Comparison of ENCODE assay signal across 1 cellular context in the genomic region with DNA sequence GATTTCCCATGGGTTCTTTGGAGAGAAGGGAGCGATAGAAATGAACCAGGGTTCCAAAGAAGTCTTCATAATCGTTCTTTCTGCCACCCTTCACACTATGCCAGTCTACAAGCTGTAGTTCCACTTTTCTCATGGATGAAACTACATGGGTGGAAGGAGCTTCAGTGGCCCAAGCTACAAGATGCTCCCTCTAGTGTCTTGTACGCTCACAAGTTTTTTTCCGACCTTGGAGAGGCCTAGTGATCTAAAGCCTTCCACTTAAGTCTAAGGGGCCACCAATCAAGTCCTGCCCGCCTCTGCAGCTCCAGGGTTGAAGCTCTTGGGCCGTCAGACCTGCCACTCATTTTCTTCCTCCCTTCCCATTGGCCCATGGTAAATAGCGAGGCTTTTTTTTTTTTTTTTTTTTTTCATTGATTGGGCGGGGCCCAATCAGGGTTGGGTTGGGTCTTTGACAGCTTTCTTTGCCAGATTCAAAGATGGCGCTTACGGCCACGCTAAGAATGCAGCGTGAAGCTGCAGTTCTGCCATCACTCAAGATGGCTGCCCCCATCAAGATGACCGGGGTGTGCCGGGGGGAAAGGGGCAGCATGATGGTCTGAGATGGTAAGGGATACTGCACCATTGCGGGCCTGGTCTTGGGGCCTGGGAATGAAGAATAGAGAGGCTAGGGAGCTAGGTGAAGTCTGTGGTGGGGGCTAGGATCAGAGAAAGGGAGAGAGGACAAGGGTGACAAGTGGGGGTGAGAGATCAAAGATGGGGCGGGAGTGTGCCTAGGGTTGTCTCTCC.
TF ChIP-seq lines count a peak whose summit lies in the region.

Gene TOMM40L (plus strand): TSS at position 527 of the 786 bp plus-strand sequence. CDS start 430 bp downstream, outside the sequence.

TF ChIP-seq in K562, 482 proteins besides CTCF, POLR2A, EP300 and RAD21 (continued from another document and continues in another):
- peak; percentile 97 for TF ChIP-seq NKRF (IDR thresholded peaks at IDR 0.05; ENCODE audit: borderline replicate concordance)
- TF ChIP-seq XRCC3 (IDR thresholded peaks at IDR 0.05): no peak
- TF ChIP-seq ZNF584 (CRISPR knock-in tag; IDR thresholded peaks at IDR 0.05; ENCODE audit: low read depth): no peak
- no peak for TF ChIP-seq ZNF75A (CRISPR knock-in tag; IDR thresholded peaks at IDR 0.05)
- TF ChIP-seq STAG1 (CRISPR knock-in tag; IDR thresholded peaks at IDR 0.05; ENCODE audit: borderline replicate concordance): no peak
- 0 out of 2 replicates have a peak, but pooled peaks have one; percentile 58 for TF ChIP-seq SMAD3 (CRISPR knock-in tag; conservative IDR thresholded peaks at IDR 0.05)
- TF ChIP-seq CREM (IDR thresholded peaks at IDR 0.05; ENCODE audit: low read depth): peak; percentile 63; the same call in 1 of the 2 replicates
- TF ChIP-seq RCOR1 (IDR thresholded peaks at IDR 0.05; ENCODE audit: borderline replicate concordance in 1 of 2, low read depth in 2 of 2, low read length in 2 of 2): 0 out of 4 replicates have a peak, but pooled peaks of 1 of the 2 experiments have one; percentile 13
- 0 out of 2 replicates have a peak, but pooled peaks have one; percentile 24 for TF ChIP-seq LEF1 (IDR thresholded peaks at IDR 0.05)
- peak; percentile 83 for TF ChIP-seq ZNF644 (tag; IDR thresholded peaks at IDR 0.05; ENCODE audit: low read depth)
- no peak for TF ChIP-seq ZNF124 (CRISPR knock-in tag; IDR thresholded peaks at IDR 0.05)
- no peak for TF ChIP-seq SFPQ (IDR thresholded peaks at IDR 0.05; ENCODE audit: low read depth, low read length)
- no peak for TF ChIP-seq CHAMP1 (IDR thresholded peaks at IDR 0.05)
- no peak for TF ChIP-seq ZEB2 (IDR thresholded peaks at IDR 0.05)
- TF ChIP-seq SRSF1 (IDR thresholded peaks at IDR 0.05; ENCODE audit: low read depth, low read length): no peak
- TF ChIP-seq CEBPG (CRISPR knock-in tag; IDR thresholded peaks at IDR 0.05): no peak
- no peak for TF ChIP-seq CEBPG (tag; conservative IDR thresholded peaks at IDR 0.05 in 1 of 2, IDR thresholded peaks at IDR 0.05 in 1 of 2)
- peak; percentile 66 for TF ChIP-seq SP1 (CRISPR knock-in tag; IDR thresholded peaks at IDR 0.05)
- peak; percentile 89 for TF ChIP-seq ESRRA (IDR thresholded peaks at IDR 0.05; ENCODE audit: borderline replicate concordance, low read depth)
- TF ChIP-seq PHF20 (IDR thresholded peaks at IDR 0.05; ENCODE audit: partially characterized antibody): peak; percentile 66
- no peak for TF ChIP-seq ZSCAN32 (CRISPR knock-in tag; IDR thresholded peaks at IDR 0.05)
- no peak for TF ChIP-seq RFX5 (IDR thresholded peaks at IDR 0.05; ENCODE audit: low read depth, low read length)
- TF ChIP-seq, protein P1, sequence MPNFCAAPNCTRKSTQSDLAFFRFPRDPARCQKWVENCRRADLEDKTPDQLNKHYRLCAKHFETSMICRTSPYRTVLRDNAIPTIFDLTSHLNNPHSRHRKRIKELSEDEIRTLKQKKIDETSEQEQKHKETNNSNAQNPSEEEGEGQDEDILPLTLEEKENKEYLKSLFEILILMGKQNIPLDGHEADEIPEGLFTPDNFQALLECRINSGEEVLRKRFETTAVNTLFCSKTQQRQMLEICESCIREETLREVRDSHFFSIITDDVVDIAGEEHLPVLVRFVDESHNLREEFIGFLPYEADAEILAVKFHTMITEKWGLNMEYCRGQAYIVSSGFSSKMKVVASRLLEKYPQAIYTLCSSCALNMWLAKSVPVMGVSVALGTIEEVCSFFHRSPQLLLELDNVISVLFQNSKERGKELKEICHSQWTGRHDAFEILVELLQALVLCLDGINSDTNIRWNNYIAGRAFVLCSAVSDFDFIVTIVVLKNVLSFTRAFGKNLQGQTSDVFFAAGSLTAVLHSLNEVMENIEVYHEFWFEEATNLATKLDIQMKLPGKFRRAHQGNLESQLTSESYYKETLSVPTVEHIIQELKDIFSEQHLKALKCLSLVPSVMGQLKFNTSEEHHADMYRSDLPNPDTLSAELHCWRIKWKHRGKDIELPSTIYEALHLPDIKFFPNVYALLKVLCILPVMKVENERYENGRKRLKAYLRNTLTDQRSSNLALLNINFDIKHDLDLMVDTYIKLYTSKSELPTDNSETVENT (CRISPR knock-in tag; IDR thresholded peaks at IDR 0.05): no peak
- peak; percentile 93 for TF ChIP-seq SAP30 (IDR thresholded peaks at IDR 0.05; ENCODE audit: borderline replicate concordance, insufficient read depth, low read depth, low read length, poor library complexity, severe bottlenecking)
- TF ChIP-seq RBBP5 (IDR thresholded peaks at IDR 0.05; ENCODE audit: borderline replicate concordance, insufficient read depth, low read length, poor library complexity, severe bottlenecking): peak; percentile 37
- TF ChIP-seq CBFA2T2 (conservative IDR thresholded peaks at IDR 0.05): no peak
- no peak for TF ChIP-seq CHCHD3 (CRISPR knock-in tag; IDR thresholded peaks at IDR 0.05)
- no peak for TF ChIP-seq POU5F1 (IDR thresholded peaks at IDR 0.05; ENCODE audit: borderline replicate concordance, low read depth, low read length, partially characterized antibody)
- TF ChIP-seq ZNF384 (IDR thresholded peaks at IDR 0.05; ENCODE audit: low read depth, low read length): peak; percentile 100
- TF ChIP-seq FOS (IDR thresholded peaks at IDR 0.05; ENCODE audit: extremely low read depth, insufficient read length): peak; percentile 90
- no peak for TF ChIP-seq OTX1 (CRISPR knock-in tag; IDR thresholded peaks at IDR 0.05)
- TF ChIP-seq DACH1 (IDR thresholded peaks at IDR 0.05; ENCODE audit: partially characterized antibody): no peak
- peak; percentile 77 for TF ChIP-seq DIDO1 (tag; IDR thresholded peaks at IDR 0.05; ENCODE audit: low read depth)
- 0 out of 2 replicates have a peak, but pooled peaks have one; percentile 22 for TF ChIP-seq DEAF1 (CRISPR knock-in tag; IDR thresholded peaks at IDR 0.05)
- no peak for TF ChIP-seq TFAM (CRISPR knock-in tag; conservative IDR thresholded peaks at IDR 0.05)
- TF ChIP-seq ZNF511 (CRISPR knock-in tag; IDR thresholded peaks at IDR 0.05): peak; percentile 36; the same call in 1 of the 2 replicates
- TF ChIP-seq ZFX (CRISPR knock-in tag; IDR thresholded peaks at IDR 0.05): peak; percentile 67
- TF ChIP-seq ZNF436 (CRISPR knock-in tag; IDR thresholded peaks at IDR 0.05): no peak
- TF ChIP-seq ELF4 (CRISPR knock-in tag; IDR thresholded peaks at IDR 0.05): peak; percentile 69; the same call in 1 of the 2 replicates
- TF ChIP-seq KLF16 (IDR thresholded peaks at IDR 0.05): 0 out of 2 replicates have a peak, but pooled peaks have one; percentile 23
- TF ChIP-seq, protein P2, sequence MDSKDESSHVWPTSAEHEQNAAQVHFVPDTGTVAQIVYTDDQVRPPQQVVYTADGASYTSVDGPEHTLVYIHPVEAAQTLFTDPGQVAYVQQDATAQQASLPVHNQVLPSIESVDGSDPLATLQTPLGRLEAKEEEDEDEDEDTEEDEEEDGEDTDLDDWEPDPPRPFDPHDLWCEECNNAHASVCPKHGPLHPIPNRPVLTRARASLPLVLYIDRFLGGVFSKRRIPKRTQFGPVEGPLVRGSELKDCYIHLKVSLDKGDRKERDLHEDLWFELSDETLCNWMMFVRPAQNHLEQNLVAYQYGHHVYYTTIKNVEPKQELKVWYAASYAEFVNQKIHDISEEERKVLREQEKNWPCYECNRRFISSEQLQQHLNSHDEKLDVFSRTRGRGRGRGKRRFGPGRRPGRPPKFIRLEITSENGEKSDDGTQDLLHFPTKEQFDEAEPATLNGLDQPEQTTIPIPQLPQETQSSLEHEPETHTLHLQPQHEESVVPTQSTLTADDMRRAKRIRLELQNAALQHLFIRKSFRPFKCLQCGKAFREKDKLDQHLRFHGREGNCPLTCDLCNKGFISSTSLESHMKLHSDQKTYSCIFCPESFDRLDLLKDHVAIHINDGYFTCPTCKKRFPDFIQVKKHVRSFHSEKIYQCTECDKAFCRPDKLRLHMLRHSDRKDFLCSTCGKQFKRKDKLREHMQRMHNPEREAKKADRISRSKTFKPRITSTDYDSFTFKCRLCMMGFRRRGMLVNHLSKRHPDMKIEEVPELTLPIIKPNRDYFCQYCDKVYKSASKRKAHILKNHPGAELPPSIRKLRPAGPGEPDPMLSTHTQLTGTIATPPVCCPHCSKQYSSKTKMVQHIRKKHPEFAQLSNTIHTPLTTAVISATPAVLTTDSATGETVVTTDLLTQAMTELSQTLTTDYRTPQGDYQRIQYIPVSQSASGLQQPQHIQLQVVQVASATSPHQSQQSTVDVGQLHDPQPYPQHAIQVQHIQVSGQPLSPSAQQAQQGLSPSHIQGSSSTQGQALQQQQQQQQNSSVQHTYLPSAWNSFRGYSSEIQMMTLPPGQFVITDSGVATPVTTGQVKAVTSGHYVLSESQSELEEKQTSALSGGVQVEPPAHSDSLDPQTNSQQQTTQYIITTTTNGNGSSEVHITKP (IDR thresholded peaks at IDR 0.05; ENCODE audit: partially characterized antibody): peak; percentile 60
- TF ChIP-seq MYNN (IDR thresholded peaks at IDR 0.05): no peak
- TF ChIP-seq MYNN (CRISPR knock-in tag; IDR thresholded peaks at IDR 0.05): no peak
- no peak for TF ChIP-seq CBX8 (IDR thresholded peaks at IDR 0.05; ENCODE audit: borderline replicate concordance, extremely low read depth, low read depth, low read length, poor library complexity, severe bottlenecking)
- TF ChIP-seq ZNF77 (CRISPR knock-in tag; IDR thresholded peaks at IDR 0.05): no peak
- TF ChIP-seq HDAC2 (IDR thresholded peaks at IDR 0.05): peak; percentile 65; the same call in 1 of the 2 replicates
- TF ChIP-seq KDM2B (CRISPR knock-in tag; IDR thresholded peaks at IDR 0.05): no peak
